Comparison of ENCODE assay signal across 16 cellular contexts in the genomic region with DNA sequence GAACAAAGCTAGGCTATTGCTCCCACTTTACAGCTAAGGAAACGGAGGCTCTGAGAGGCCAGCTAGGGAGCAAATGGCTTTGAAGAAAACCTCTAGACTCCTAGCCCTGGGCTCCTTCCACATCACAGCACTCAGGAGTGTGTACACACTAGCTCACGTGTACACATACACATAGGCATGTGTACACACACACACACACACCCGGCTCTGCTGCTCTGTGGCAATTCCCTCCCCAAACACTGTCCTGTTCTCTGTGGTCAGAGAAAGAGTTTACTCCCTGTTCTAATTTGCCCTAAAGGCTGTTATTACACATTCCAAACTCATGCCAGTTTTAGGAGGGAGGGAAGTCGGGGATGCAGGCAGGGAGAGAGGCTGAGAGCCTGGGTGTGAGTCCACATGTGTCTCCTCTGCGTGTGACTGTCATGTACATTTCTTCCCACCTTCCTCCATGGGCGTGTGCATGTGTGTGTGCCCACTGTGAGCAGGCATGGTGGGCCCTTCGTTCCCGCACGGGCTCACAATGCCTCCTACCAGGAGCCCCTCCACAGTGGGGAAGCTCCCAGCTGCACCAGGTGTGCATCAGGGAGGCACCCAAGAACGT. TPM values are rescaled to one million over a fixed set of nuclear protein-coding genes. Genes with fewer than 3 reads are reported as not detected.
A peak's percentile ranks its signal among the peaks of the same experiment; 100 is the strongest.
DNase-seq lines count a peak whose midpoint lies in the region; ATAC-seq, FAIRE-seq and TF ChIP-seq lines count a peak whose summit lies in the region.
"Had no signal": no experiment of that assay in that cellular context is flagged by ENCODE, and none has a peak within 500 bp of the region (broad histone marks: within the 10 kb centered on the region; RNA-seq: fewer than 3 reads in every experiment).

No MANE protein-coding gene starts in this region.

- intact Hi-C loops in mammary epithelial cell (cut with micrococcal nuclease), result loop anchor here (1.0 kb wide), 2 partner anchors 21 to 26 kb away; no protein-coding TSS in a partner anchor
- intact Hi-C loops in transverse colon (cut with DNase I; ENCODE audit: low total_unique reads), result no loop called here

- no peak for TF ChIP-seq POLR2A in transverse colon (IDR thresholded peaks at IDR 0.05)

- DNase-seq in COLO829 (ENCODE audit: low spot score), result peak; percentile 79
- DNase-seq in HTR-8/SVneo (ENCODE audit: insufficient read length, low spot score), result peak; percentile 65
- DNase-seq in mammary epithelial cell, result peak; percentile 95
- peak; percentile 9 for DNase-seq in kidney tubule cell (ENCODE audit: low spot score)
- no peak for DNase-seq in NCI-H2081 treated with DMSO at 0.1 percent for 48 hours (lab: John Stamatoyannopoulos, UW)
- DNase-seq in COR-L47 (lab: John Stamatoyannopoulos, UW), result no peak
- DNase-seq in transverse colon, result no peak
- DNase-seq: activated CD8-positive, alpha-beta memory T cell treated with anti-CD3 and anti-CD28 coated beads, Interleukin-2, amount 10 ng/mL, durations not matched to agents 7 days and 5 days; CD8-positive, alpha-beta T cell; mesendoderm; NCI-H1930; pancreas; Peyer's patch; stimulated activated naive B cell treated with anti-CD40 and anti-IgM and Interleukin-4, amounts not matched to agents 10 μg/mL and 1 μg/mL and 100 μg/mL, for 72 hours had no signal

- H3K4me3 ChIP-seq in mammary epithelial cell (replicated peaks in 1 of 3; ENCODE audit: insufficient read depth in 1 of 3, low read depth in 2 of 3, low read length in 3 of 3) (no peak overlapping the region), transverse colon (no peak overlapping the region)
- H3K4me3 ChIP-seq: HAP-1, pancreas, Peyer's patch had no signal

- peaks cover 52% of the 10 kb centered on the region for H3K4me1 ChIP-seq in mammary epithelial cell (ENCODE audit: insufficient read depth, low read length)
- no peaks in the 10 kb centered on the region for H3K4me1 ChIP-seq in transverse colon
- H3K4me1 ChIP-seq: Peyer's patch had no signal

- H4K20me1 ChIP-seq in mammary epithelial cell (ENCODE audit: insufficient read depth, low read length), result no peaks in the 10 kb centered on the region

- H3K27ac ChIP-seq in mammary epithelial cell (ENCODE audit: insufficient read depth, low read depth, low read length) (peak overlapping the region; percentile 36), transverse colon (no peak overlapping the region)
- H3K27ac ChIP-seq: pancreas, Peyer's patch had no signal

- no TSS peak for BruUV-seq in mammary epithelial cell (replicated peaks; lab: Mats Ljungman, UMichigan)

- CTCF ChIA-PET in mammary epithelial cell (lab: Charles Lee; ENCODE audit: low non-redundant PET), result interaction anchor here (0.6 kb wide), 1 partner anchor 101 kb away, joined by 3 read pairs; no protein-coding TSS in a partner anchor

- peaks cover 4% of the 10 kb centered on the region for H3K79me2 ChIP-seq in mammary epithelial cell (ENCODE audit: insufficient read depth, low read length)

- no peak for TF ChIP-seq CTCF in mammary epithelial cell (conservative IDR thresholded peaks at IDR 0.05 in 1 of 2, IDR thresholded peaks at IDR 0.05 in 1 of 2; ENCODE audit: extremely low read depth in 1 of 2, insufficient read depth in 1 of 2, low read depth in 1 of 2, low read length in 2 of 2)
- no peak for TF ChIP-seq CTCF in transverse colon (IDR thresholded peaks at IDR 0.05)

- in situ Hi-C loops in mammary epithelial cell (cut with MboI; ENCODE audit: low sequenced_read_pairs in 2 of 2) (no loop called here), transverse colon (cut with MboI; ENCODE audit: low pct_ligation_motif_present in 1 of 4, low pct_unique_long_range_greater_than_20kb in 1 of 4, low sequenced_read_pairs in 3 of 4) (no loop called here)

- H3K9me3 ChIP-seq in mammary epithelial cell (replicated peaks; ENCODE audit: insufficient read depth, low read length) (no peaks in the 10 kb centered on the region), transverse colon (no peaks in the 10 kb centered on the region)
- H3K9me3 ChIP-seq: pancreas, Peyer's patch had no signal

- ATAC-seq in HG02938 (IDR thresholded peaks at IDR 0.05; ENCODE audit: unreplicated experiment), result no peak
- ATAC-seq: activated CD8-positive, alpha-beta memory T cell treated with anti-CD3 and anti-CD28 coated beads, Interleukin-2, amount 10 ng/mL, durations not matched to agents 7 days and 5 days; CD8-positive, alpha-beta T cell; pancreas; stimulated activated naive B cell treated with anti-CD40 and anti-IgM and Interleukin-4, amounts not matched to agents 10 μg/mL and 1 μg/mL and 100 μg/mL, for 72 hours had no signal

- H3K4me2 ChIP-seq in mammary epithelial cell (ENCODE audit: insufficient read depth, low read depth, low read length), result peak overlapping the region; percentile 33

- no peak overlapping the region for H2AFZ ChIP-seq in mammary epithelial cell (ENCODE audit: low read depth, low read length)

- FAIRE-seq in HTR-8/SVneo (lab: Jason Lieb, UNC), result peak; percentile 77
- FAIRE-seq: pancreas had no signal

- dilution Hi-C loops in mammary epithelial cell (cut with HindIII; ENCODE audit: low sequenced_read_pairs), result loop anchor here (5.0 to 10.0 kb wide), 5 partner anchors 37 to 143 kb away; partner anchors contain the start of gene TCHP

- H3K27me3 ChIP-seq in mammary epithelial cell (ENCODE audit: insufficient read depth, low read length) (no peaks in the 10 kb centered on the region), transverse colon (peaks cover 4% of the 10 kb centered on the region)
- H3K27me3 ChIP-seq: pancreas, Peyer's patch had no signal

- peak overlapping the region; percentile 3 for H3K9ac ChIP-seq in mammary epithelial cell (ENCODE audit: insufficient read depth, low read length)

- 3% methylated on average over 9 of the region's 10 CpGs for WGBS in mammary epithelial cell (ENCODE audit: low coverage, missing lambda C conversion rate)
- 38 to 40% methylated on average over 1 to 10 of the region's 10 CpGs for WGBS in transverse colon (ENCODE audit: low coverage in 1 of 2), 2 donors

- TF ChIP-seq EP300 in transverse colon (IDR thresholded peaks at IDR 0.05; ENCODE audit: low read depth), result no peak

- no peaks in the 10 kb centered on the region for H3K36me3 ChIP-seq in mammary epithelial cell (ENCODE audit: insufficient read depth, low read length)
- H3K36me3 ChIP-seq in transverse colon, result no peaks in the 10 kb centered on the region
- H3K36me3 ChIP-seq: pancreas, Peyer's patch had no signal

RNA-seq across cellular contexts. Expression of gene TRPV4, which starts 14.2 kb away (rescaled TPM):
- total RNA-seq in mammary epithelial cell (1 to 10 TPM; 3.5 to 9.5 TPM), transverse colon (under 1 TPM in 1 of 4 donors, not detected in 3; 0.27 TPM)
- polyA plus RNA-seq in mammary epithelial cell, result 12.1 TPM
- 4.7 TPM for polyA minus RNA-seq in mammary epithelial cell
- total RNA-seq: activated CD8-positive, alpha-beta memory T cell treated with anti-CD3 and anti-CD28 coated beads, Interleukin-2, amount 10 ng/mL, durations not matched to agents 7 days and 5 days; CD8-positive, alpha-beta T cell had no signal

Comparison
In these comparisons a context has a peak if more than half of its experiments do, and no peak if none do; other contexts are left out.
1. DNase-seq: peak in COLO829 (single experiment), HTR-8/SVneo (single experiment), mammary epithelial cell (single experiment) and kidney tubule cell (single experiment); none in NCI-H2081 treated with DMSO at 0.1 percent for 48 hours (single experiment), COR-L47 (single experiment) and transverse colon (single experiment).